8 cellular contexts compared by ENCODE assay signal in genomic region chr2:102033750-102034682, GRCh38. TPM values are rescaled to one million over a fixed set of nuclear protein-coding genes. Genes with fewer than 3 reads are reported as not detected.
DNase-seq lines count a peak whose midpoint lies in the region; ATAC-seq and TF ChIP-seq lines count a peak whose summit lies in the region.

No MANE protein-coding gene starts in this region.

- H3K4me1 Mint-ChIP-seq in activated CD8-positive, alpha-beta memory T cell treated with anti-CD3 and anti-CD28 coated beads, Interleukin-2, amount 10 ng/mL, durations not matched to agents 7 days and 5 days = peaks cover 36% of the 10 kb centered on the region
- H3K4me1 Mint-ChIP-seq in activated naive CD8-positive, alpha-beta T cell treated with anti-CD3 and anti-CD28 coated beads, Interleukin-2, amount 10 ng/mL, durations not matched to agents 7 days and 5 days = peaks cover 22% of the 10 kb centered on the region
- H3K4me1 Mint-ChIP-seq in memory B cell = peaks cover 10% of the 10 kb centered on the region

- peaks cover 0 to 53% (median 36%) of the 10 kb centered on the region in 4 donors for H3K4me1 ChIP-seq in tibial artery
- H3K4me1 ChIP-seq in A673 (ENCODE audit: insufficient read depth, low read length, poor library complexity, severe bottlenecking) = no peaks in the 10 kb centered on the region

- H3K36me3 ChIP-seq in tibial artery (no peaks in the 10 kb centered on the region), A673 (ENCODE audit: insufficient read depth, low read length, poor library complexity, severe bottlenecking) (no peaks in the 10 kb centered on the region)

- intact Hi-C loops in tibial artery (cut with DNase I; ENCODE audit: low total_unique reads) = no loop called here
- intact Hi-C loops in A673 (cut with micrococcal nuclease; ENCODE audit: unreplicated experiment) = no loop called here

- DNase-seq in activated CD8-positive, alpha-beta memory T cell treated with anti-CD3 and anti-CD28 coated beads, Interleukin-2, amount 10 ng/mL, durations not matched to agents 7 days and 5 days = no peak
- DNase-seq in activated CD8-positive, alpha-beta memory T cell treated with anti-CD3 and anti-CD28 coated beads for 24 hours = no peak
- DNase-seq in activated naive CD8-positive, alpha-beta T cell treated with anti-CD3 and anti-CD28 coated beads, Interleukin-2, amount 10 ng/mL, durations not matched to agents 7 days and 5 days = no peak
- DNase-seq in memory B cell (ENCODE audit: low spot score in 2 of 2) (no peak), tibial artery (no peak), kidney tubule cell (ENCODE audit: low spot score) (no peak), A673 (ENCODE audit: low spot score) (no peak)

- H3K4me3 ChIP-seq in tibial artery (no peak overlapping the region), A673 (ENCODE audit: low read depth, low read length, poor library complexity, severe bottlenecking) (no peak overlapping the region)

- H3K9me3 Mint-ChIP-seq in activated CD8-positive, alpha-beta memory T cell treated with anti-CD3 and anti-CD28 coated beads, Interleukin-2, amount 10 ng/mL, durations not matched to agents 7 days and 5 days (ENCODE audit: low read depth) = no peaks in the 10 kb centered on the region
- H3K9me3 Mint-ChIP-seq in activated naive CD8-positive, alpha-beta T cell treated with anti-CD3 and anti-CD28 coated beads, Interleukin-2, amount 10 ng/mL, durations not matched to agents 7 days and 5 days = peaks cover 4% of the 10 kb centered on the region
- no peaks in the 10 kb centered on the region for H3K9me3 Mint-ChIP-seq in memory B cell

- CTCF ChIA-PET in activated CD8-positive, alpha-beta memory T cell treated with anti-CD3 and anti-CD28 coated beads, Interleukin-2, amount 10 ng/mL, durations not matched to agents 7 days and 5 days (lab: Charles Lee) = interaction anchor here (0.9 to 3.4 kb wide), 5 partner anchors 14 to 312 kb away, joined by 3 to 18 read pairs (median 3); no protein-coding TSS in a partner anchor
- CTCF ChIA-PET in A673 (lab: Charles Lee) = no interaction called here

- H3K27ac ChIP-seq in tibial artery = peak overlapping the region; percentile 36 to 51
- no peak overlapping the region for H3K27ac ChIP-seq in A673 (ENCODE audit: low read depth, low read length, poor library complexity, severe bottlenecking)

- no TSS peak for BruUV-seq in A673 (replicated peaks; lab: Mats Ljungman, UMichigan)

- H3K4me3 Mint-ChIP-seq in activated CD8-positive, alpha-beta memory T cell treated with anti-CD3 and anti-CD28 coated beads, Interleukin-2, amount 10 ng/mL, durations not matched to agents 7 days and 5 days = no peak overlapping the region
- peak overlapping the region; percentile 46 for H3K4me3 Mint-ChIP-seq in activated naive CD8-positive, alpha-beta T cell treated with anti-CD3 and anti-CD28 coated beads, Interleukin-2, amount 10 ng/mL, durations not matched to agents 7 days and 5 days
- peak overlapping the region; percentile 57 for H3K4me3 Mint-ChIP-seq in memory B cell

- H3K9me3 ChIP-seq in tibial artery (no peaks in the 10 kb centered on the region), A673 (ENCODE audit: low read depth, low read length, poor library complexity, severe bottlenecking) (no peaks in the 10 kb centered on the region)

- peaks cover 3% of the 10 kb centered on the region for H3K27me3 Mint-ChIP-seq in activated CD8-positive, alpha-beta memory T cell treated with anti-CD3 and anti-CD28 coated beads, Interleukin-2, amount 10 ng/mL, durations not matched to agents 7 days and 5 days
- H3K27me3 Mint-ChIP-seq in activated naive CD8-positive, alpha-beta T cell treated with anti-CD3 and anti-CD28 coated beads, Interleukin-2, amount 10 ng/mL, durations not matched to agents 7 days and 5 days = no peaks in the 10 kb centered on the region
- peaks cover 1% of the 10 kb centered on the region for H3K27me3 Mint-ChIP-seq in memory B cell

- TF ChIP-seq CTCF in tibial artery (IDR thresholded peaks at IDR 0.05) (no peak), A673 (conservative IDR thresholded peaks at IDR 0.05; ENCODE audit: low read depth, low read length) (no peak)

- H3K36me3 Mint-ChIP-seq in activated CD8-positive, alpha-beta memory T cell treated with anti-CD3 and anti-CD28 coated beads, Interleukin-2, amount 10 ng/mL, durations not matched to agents 7 days and 5 days = peaks cover 8% of the 10 kb centered on the region
- H3K36me3 Mint-ChIP-seq in activated naive CD8-positive, alpha-beta T cell treated with anti-CD3 and anti-CD28 coated beads, Interleukin-2, amount 10 ng/mL, durations not matched to agents 7 days and 5 days = peaks cover 1% of the 10 kb centered on the region
- H3K36me3 Mint-ChIP-seq in memory B cell = no peaks in the 10 kb centered on the region

- H3K27ac Mint-ChIP-seq in activated CD8-positive, alpha-beta memory T cell treated with anti-CD3 and anti-CD28 coated beads, Interleukin-2, amount 10 ng/mL, durations not matched to agents 7 days and 5 days = peak overlapping the region; percentile 62
- H3K27ac Mint-ChIP-seq in activated naive CD8-positive, alpha-beta T cell treated with anti-CD3 and anti-CD28 coated beads, Interleukin-2, amount 10 ng/mL, durations not matched to agents 7 days and 5 days = peak overlapping the region; percentile 80
- H3K27ac Mint-ChIP-seq in memory B cell = no peak overlapping the region

- no peaks in the 10 kb centered on the region for H3K27me3 ChIP-seq in tibial artery
- H3K27me3 ChIP-seq in A673 (replicated peaks; ENCODE audit: insufficient read depth, low read depth, low read length, poor library complexity) = peaks cover 9% of the 10 kb centered on the region

- ATAC-seq in activated CD8-positive, alpha-beta memory T cell treated with anti-CD3 and anti-CD28 coated beads, Interleukin-2, amount 10 ng/mL, durations not matched to agents 7 days and 5 days = no peak
- no peak for ATAC-seq in activated naive CD8-positive, alpha-beta T cell treated with anti-CD3 and anti-CD28 coated beads, Interleukin-2, amount 10 ng/mL, durations not matched to agents 7 days and 5 days (ENCODE audit: low read depth)
- ATAC-seq in memory B cell (ENCODE audit: low read depth) (no peak), GM18511 (IDR thresholded peaks at IDR 0.05; ENCODE audit: unreplicated experiment) (no peak)

- POLR2A ChIA-PET in activated naive CD8-positive, alpha-beta T cell treated with anti-CD3 and anti-CD28 coated beads, Interleukin-2, amount 10 ng/mL, durations not matched to agents 7 days and 5 days (lab: Charles Lee) = interaction anchor here (0.7 kb wide), 2 partner anchors 58 to 410 kb away, joined by 3 to 7 read pairs; no protein-coding TSS in a partner anchor
- POLR2A ChIA-PET in A673 (lab: Charles Lee; ENCODE audit: low non-redundant PET) = interaction anchor here (0.6 kb wide), 1 partner anchor 793 kb away, joined by 3 read pairs; no protein-coding TSS in a partner anchor

RNA-seq across cellular contexts. Expression of gene IL1R2, which starts 42.3 kb away (rescaled TPM):
- total RNA-seq in activated CD8-positive, alpha-beta memory T cell treated with anti-CD3 and anti-CD28 coated beads, Interleukin-2, amount 10 ng/mL, durations not matched to agents 7 days and 5 days = under 1 TPM in 1 of 2 experiments, not detected in 1; 0.88 TPM
- total RNA-seq in activated naive CD8-positive, alpha-beta T cell treated with anti-CD3 and anti-CD28 coated beads, Interleukin-2, amount 10 ng/mL, durations not matched to agents 7 days and 5 days = under 1 TPM in 1 of 2 experiments, not detected in 1; 0.53 TPM
- not detected in 2 replicates for total RNA-seq in A673 (2021)
